In genomic region chr2:33021542-33022259, GRCh38 we compare ENCODE assay signal across 13 cellular contexts.
DNase-seq lines count a peak whose midpoint lies in the region; ATAC-seq, FAIRE-seq and TF ChIP-seq lines count a peak whose summit lies in the region.
"Had no signal": no experiment of that assay in that cellular context is flagged by ENCODE, and none has a peak within 500 bp of the region (broad histone marks: within the 10 kb centered on the region; RNA-seq: fewer than 3 reads in every experiment).

No MANE protein-coding gene starts in this region.

- no peak overlapping the region for H3K4me3 Mint-ChIP-seq in stimulated activated naive B cell treated with anti-CD40 and anti-IgM and Interleukin-4, amounts not matched to agents 10 μg/mL and 1 μg/mL and 100 μg/mL, for 72 hours
- H3K4me3 Mint-ChIP-seq: activated T-cell treated with anti-CD3 and anti-CD28 coated beads, Interleukin-2, amount 50 U/mL, for 4 hours had no signal

- H3K9me3 Mint-ChIP-seq in stimulated activated naive B cell treated with anti-CD40 and anti-IgM and Interleukin-4, amounts not matched to agents 10 μg/mL and 1 μg/mL and 100 μg/mL, for 72 hours: no peaks in the 10 kb centered on the region
- H3K9me3 Mint-ChIP-seq: activated T-cell treated with anti-CD3 and anti-CD28 coated beads, Interleukin-2, amount 50 U/mL, for 4 hours had no signal

- no peak overlapping the region for H3K27ac Mint-ChIP-seq in stimulated activated naive B cell treated with anti-CD40 and anti-IgM and Interleukin-4, amounts not matched to agents 10 μg/mL and 1 μg/mL and 100 μg/mL, for 72 hours

- POLR2A ChIA-PET in endothelial cell of umbilical vein (lab: Charles Lee): interaction anchor here (0.6 kb wide), 1 partner anchor 50 kb away, joined by 4 read pairs; no protein-coding TSS in a partner anchor

- dilution Hi-C loops in endothelial cell of umbilical vein (cut with MboI; ENCODE audit: extremely low pct_ligation_motif_present, low sequenced_read_pairs): no loop called here

- FAIRE-seq in endothelial cell of umbilical vein (lab: Jason Lieb, UNC): peak; percentile 48

- peaks cover 41% of the 10 kb centered on the region for H3K4me1 ChIP-seq in endothelial cell of umbilical vein (ENCODE audit: control insufficient read depth, extremely low read depth, insufficient read depth, low read length)
- H3K4me1 ChIP-seq in uterus: peaks cover 0 to 3% of the 10 kb centered on the region in 2 donors

- TF ChIP-seq CTCF in endothelial cell of umbilical vein (IDR thresholded peaks at IDR 0.05; ENCODE audit: extremely low read depth in 1 of 2, insufficient read depth in 1 of 2, low read depth in 1 of 2, low read length in 2 of 2) (no peak), uterus (IDR thresholded peaks at IDR 0.05) (no peak)

- H3K79me2 ChIP-seq in endothelial cell of umbilical vein (ENCODE audit: control insufficient read depth, insufficient read depth, low read length): peaks cover 2% of the 10 kb centered on the region

- H3K27ac ChIP-seq in endothelial cell of umbilical vein (ENCODE audit: insufficient read depth, low read depth, low read length) (peak overlapping the region; percentile 88), uterus (peak overlapping the region; percentile 57 to 77)
- H3K27ac ChIP-seq: 22Rv1 had no signal

- ATAC-seq in Right ventricle myocardium inferior: peak; percentile 43
- no peak for ATAC-seq in stimulated activated naive B cell treated with anti-CD40 and anti-IgM and Interleukin-4, amounts not matched to agents 10 μg/mL and 1 μg/mL and 100 μg/mL, for 72 hours (replicated peaks)
- ATAC-seq: activated T-cell treated with anti-CD3 and anti-CD28 coated beads, Interleukin-2, amount 50 U/mL, for 4 hours had no signal

- H3K4me3 ChIP-seq in endothelial cell of umbilical vein (replicated peaks in 1 of 3; ENCODE audit: insufficient read depth in 1 of 3, low read depth in 1 of 3, low read length in 3 of 3) (peak overlapping the region in 1 of 3 experiments; percentile 59), uterus (no peak overlapping the region)
- H3K4me3 ChIP-seq: skin epidermis had no signal

- intact Hi-C loops in Right ventricle myocardium inferior (cut with DNase I) (no loop called here), cardiac septum (cut with DNase I) (loop anchor here (2.0 kb wide), 1 partner anchor 75 kb away; the partner anchor contains the start of gene LTBP1), endothelial cell of umbilical vein (cut with micrococcal nuclease) (loop anchor here (2.0 to 10.0 kb wide), 8 partner anchors 54 to 563 kb away; no protein-coding TSS in a partner anchor), uterus (cut with DNase I; ENCODE audit: low total_unique reads) (no loop called here)

- H2AFZ ChIP-seq in endothelial cell of umbilical vein (ENCODE audit: low read depth, low read length): no peak overlapping the region

- CTCF ChIA-PET in endothelial cell of umbilical vein (lab: Charles Lee): interaction anchor here (0.9 to 3.2 kb wide), 5 partner anchors 11 to 230 kb away, joined by 3 to 26 read pairs (median 6); no protein-coding TSS in a partner anchor

- no peaks in the 10 kb centered on the region for H4K20me1 ChIP-seq in endothelial cell of umbilical vein (replicated peaks; ENCODE audit: control insufficient read depth, extremely low read depth, insufficient read depth, low read length)

- H3K27me3 ChIP-seq in endothelial cell of umbilical vein (ENCODE audit: control insufficient read depth in 2 of 2, insufficient read depth in 2 of 2, low read length in 2 of 2) (no peaks in the 10 kb centered on the region), uterus (no peaks in the 10 kb centered on the region)

- no peaks in the 10 kb centered on the region for H3K36me3 Mint-ChIP-seq in stimulated activated naive B cell treated with anti-CD40 and anti-IgM and Interleukin-4, amounts not matched to agents 10 μg/mL and 1 μg/mL and 100 μg/mL, for 72 hours

- H3K4me1 Mint-ChIP-seq in stimulated activated naive B cell treated with anti-CD40 and anti-IgM and Interleukin-4, amounts not matched to agents 10 μg/mL and 1 μg/mL and 100 μg/mL, for 72 hours: no peaks in the 10 kb centered on the region

- H3K9ac ChIP-seq in endothelial cell of umbilical vein (replicated peaks; ENCODE audit: extremely low read depth, insufficient read depth, low read length): peak overlapping the region; percentile 77

- peak overlapping the region; percentile 81 for H3K4me2 ChIP-seq in endothelial cell of umbilical vein (ENCODE audit: insufficient read depth, low read length)

- no peak for DNase-seq in Right ventricle myocardium inferior (ENCODE audit: missing footprints)
- DNase-seq in cardiac septum (ENCODE audit: low spot score): no peak
- peak; percentile 49 for DNase-seq in endothelial cell of umbilical vein (ENCODE audit: low read depth, low spot score)
- peak; percentile 48 for DNase-seq in left kidney (ENCODE audit: low read depth, low spot score)
- DNase-seq in uterus: no peak
- DNase-seq in COLO668 (lab: John Stamatoyannopoulos, UW; ENCODE audit: unreplicated experiment): no peak
- DNase-seq in stimulated activated naive B cell treated with anti-CD40 and anti-IgM and Interleukin-4, amounts not matched to agents 10 μg/mL and 1 μg/mL and 100 μg/mL, for 72 hours: no peak
- DNase-seq in NCI-H1417 treated with DMSO at 0.1 percent for 48 hours (lab: John Stamatoyannopoulos, UW): no peak
- DNase-seq: activated T-cell treated with anti-CD3 and anti-CD28 coated beads, Interleukin-2, amount 50 U/mL, for 4 hours; NCI-H2227 treated with DMSO at 0.1 percent for 48 hours had no signal

- peaks cover 8 to 18% of the 10 kb centered on the region in 2 donors for H3K27me3 Mint-ChIP-seq in stimulated activated naive B cell treated with anti-CD40 and anti-IgM and Interleukin-4, amounts not matched to agents 10 μg/mL and 1 μg/mL and 100 μg/mL, for 72 hours
- H3K27me3 Mint-ChIP-seq: brain had no signal

- no TSS peak for BruUV-seq in endothelial cell of umbilical vein (replicated peaks; lab: Mats Ljungman, UMichigan)

- H3K9me3 ChIP-seq in endothelial cell of umbilical vein (replicated peaks; ENCODE audit: control insufficient read depth, insufficient read depth, low read length) (no peaks in the 10 kb centered on the region), uterus (no peaks in the 10 kb centered on the region)

- TF ChIP-seq POLR2A in endothelial cell of umbilical vein (IDR thresholded peaks at IDR 0.05; ENCODE audit: low read depth, low read length) (no peak), uterus (IDR thresholded peaks at IDR 0.05) (no peak)

- no peaks in the 10 kb centered on the region for H3K9me1 ChIP-seq in endothelial cell of umbilical vein (replicated peaks; ENCODE audit: control insufficient read depth, extremely low read depth, insufficient read depth, low read length)

- H3K36me3 ChIP-seq in endothelial cell of umbilical vein (ENCODE audit: control insufficient read depth in 2 of 2, extremely low read depth in 1 of 2, insufficient read depth in 2 of 2, low read length in 2 of 2) (peaks cover 0 to 3% of the 10 kb centered on the region in 2 experiments), uterus (no peaks in the 10 kb centered on the region)

TF ChIP-seq in endothelial cell of umbilical vein, 7 proteins besides CTCF, POLR2A, EP300 and RAD21:
- TF ChIP-seq FOS (IDR thresholded peaks at IDR 0.05; ENCODE audit: borderline replicate concordance, insufficient read depth, low read length) (no peak), MAX (IDR thresholded peaks at IDR 0.05; ENCODE audit: insufficient read depth, insufficient read length) (no peak), GATA2 (IDR thresholded peaks at IDR 0.05; ENCODE audit: insufficient read depth, insufficient read length, low read depth, low read length) (no peak), JUN (IDR thresholded peaks at IDR 0.05; ENCODE audit: borderline replicate concordance, insufficient read depth, insufficient read length, low read depth) (no peak), EZH2 (IDR thresholded peaks at IDR 0.05; ENCODE audit: borderline replicate concordance, low read depth, low read length, severe bottlenecking) (no peak), MYC (IDR thresholded peaks at IDR 0.05; ENCODE audit: low read depth, low read length) (no peak), POLR2AphosphoS5 (IDR thresholded peaks at IDR 0.05; ENCODE audit: insufficient read depth, low read depth, low read length) (no peak)

Comparison
In these comparisons a context has a peak if more than half of its experiments do, and no peak if none do; other contexts are left out.
1. intact Hi-C loops: an anchor here in cardiac septum (2.0 kb wide) and endothelial cell of umbilical vein (2.0 to 10.0 kb wide); none called in Right ventricle myocardium inferior and uterus.
2. DNase-seq: peak in endothelial cell of umbilical vein (single experiment) and left kidney (single experiment); none in Right ventricle myocardium inferior (single experiment), cardiac septum (single experiment), uterus (0 of 2), COLO668 (single experiment), stimulated activated naive B cell treated with anti-CD40 and anti-IgM and Interleukin-4, amounts not matched to agents 10 μg/mL and 1 μg/mL and 100 μg/mL, for 72 hours (single experiment) and NCI-H1417 treated with DMSO at 0.1 percent for 48 hours (single experiment).